In genomic region chr16:29908719-29909220, GRCh38 we compare ENCODE assay signal across 21 cellular contexts.
"Had no signal": no experiment of that assay in that cellular context is flagged by ENCODE, and none has a peak within 500 bp of the region (broad histone marks: within the 10 kb centered on the region; RNA-seq: fewer than 3 reads in every experiment).

No MANE protein-coding gene starts in this region.

- H3K4me1 ChIP-seq: gastroesophageal sphincter, heart left ventricle, left lung, spleen, upper lobe of left lung had no signal

- ATAC-seq: activated CD8-positive, alpha-beta memory T cell treated with anti-CD3 and anti-CD28 coated beads, Interleukin-2, amount 10 ng/mL, durations not matched to agents 7 days and 5 days; esophagus mucosa; gastroesophageal sphincter; heart left ventricle; left lung; stimulated activated naive B cell treated with anti-CD40 and anti-IgM and Interleukin-4, amounts not matched to agents 10 μg/mL and 1 μg/mL and 100 μg/mL, for 72 hours had no signal

- H3K27me3 Mint-ChIP-seq: activated CD4-positive, alpha-beta memory T cell treated with anti-CD3 and anti-CD28 coated beads, Interleukin-2, amount 10 ng/mL, durations not matched to agents 7 days and 5 days; activated CD8-positive, alpha-beta memory T cell treated with anti-CD3 and anti-CD28 coated beads, Interleukin-2, amount 10 ng/mL, durations not matched to agents 7 days and 5 days; activated naive CD8-positive, alpha-beta T cell treated with anti-CD3 and anti-CD28 coated beads for 36 hours; dendritic cell treated with granulocyte-macrophage colony-stimulating factor and Interleukin-4, amounts not matched to agents 40 ng/mL and 50 ng/mL, for 4 days; stimulated activated naive B cell treated with anti-CD40 and anti-IgM and Interleukin-4, amounts not matched to agents 10 μg/mL and 1 μg/mL and 100 μg/mL, for 72 hours had no signal

- H3K4me1 Mint-ChIP-seq: activated CD4-positive, alpha-beta memory T cell treated with anti-CD3 and anti-CD28 coated beads, Interleukin-2, amount 10 ng/mL, durations not matched to agents 7 days and 5 days; activated naive CD8-positive, alpha-beta T cell treated with anti-CD3 and anti-CD28 coated beads for 36 hours; mesothelial cell of epicardium had no signal

- H3K9me3 Mint-ChIP-seq: activated CD4-positive, alpha-beta memory T cell treated with anti-CD3 and anti-CD28 coated beads, Interleukin-2, amount 10 ng/mL, durations not matched to agents 7 days and 5 days; activated naive CD8-positive, alpha-beta T cell treated with anti-CD3 and anti-CD28 coated beads for 36 hours; dendritic cell treated with granulocyte-macrophage colony-stimulating factor and Interleukin-4, amounts not matched to agents 40 ng/mL and 50 ng/mL, for 4 days; mesothelial cell of epicardium; nephron progenitor cell; stimulated activated naive B cell treated with anti-CD40 and anti-IgM and Interleukin-4, amounts not matched to agents 10 μg/mL and 1 μg/mL and 100 μg/mL, for 72 hours had no signal

- H3K27ac Mint-ChIP-seq: activated CD4-positive, alpha-beta memory T cell treated with anti-CD3 and anti-CD28 coated beads, Interleukin-2, amount 10 ng/mL, durations not matched to agents 7 days and 5 days; activated CD8-positive, alpha-beta memory T cell treated with anti-CD3 and anti-CD28 coated beads, Interleukin-2, amount 10 ng/mL, durations not matched to agents 7 days and 5 days; activated naive CD8-positive, alpha-beta T cell treated with anti-CD3 and anti-CD28 coated beads for 36 hours; dendritic cell treated with granulocyte-macrophage colony-stimulating factor and Interleukin-4, amounts not matched to agents 40 ng/mL and 50 ng/mL, for 4 days; mesothelial cell of epicardium; stimulated activated naive B cell treated with anti-CD40 and anti-IgM and Interleukin-4, amounts not matched to agents 10 μg/mL and 1 μg/mL and 100 μg/mL, for 72 hours had no signal

- DNase-seq: activated CD4-positive, alpha-beta memory T cell treated with anti-CD3 and anti-CD28 coated beads, Interleukin-2, amount 10 ng/mL, durations not matched to agents 7 days and 5 days; activated CD4-positive, alpha-beta T cell treated with anti-CD3 and anti-CD28 coated beads for 48 hours; activated CD4-positive, CD25-positive, alpha-beta regulatory T cell; activated CD8-positive, alpha-beta memory T cell treated with anti-CD3 and anti-CD28 coated beads, Interleukin-2, amount 10 ng/mL, durations not matched to agents 7 days and 5 days; activated naive CD8-positive, alpha-beta T cell treated with anti-CD3 and anti-CD28 coated beads for 36 hours; amniotic stem cell; effector CD8-positive, alpha-beta T cell; heart left ventricle; kidney; left lung; nephron progenitor cell; nucleus accumbens; stimulated activated CD4-positive, alpha-beta T cell treated with anti-CD3 and anti-CD28 coated beads, Interleukin-4, amount 100 ng/mL, for 4 hours; stimulated activated naive B cell treated with anti-CD40 and anti-IgM and Interleukin-4, amounts not matched to agents 10 μg/mL and 1 μg/mL and 100 μg/mL, for 72 hours; upper lobe of left lung had no signal

- H3K27me3 ChIP-seq: gastroesophageal sphincter, heart left ventricle, left lung, spleen, upper lobe of left lung had no signal

- FAIRE-seq: kidney had no signal

- H3K9me3 ChIP-seq: gastroesophageal sphincter, heart left ventricle, left lung, spleen, thoracic aorta, upper lobe of left lung had no signal

- H3K4me3 ChIP-seq: gastroesophageal sphincter, heart left ventricle, left lung, spleen, thoracic aorta, upper lobe of left lung had no signal

- H3K4me3 Mint-ChIP-seq: activated CD4-positive, alpha-beta memory T cell treated with anti-CD3 and anti-CD28 coated beads, Interleukin-2, amount 10 ng/mL, durations not matched to agents 7 days and 5 days; activated CD8-positive, alpha-beta memory T cell treated with anti-CD3 and anti-CD28 coated beads, Interleukin-2, amount 10 ng/mL, durations not matched to agents 7 days and 5 days; activated naive CD8-positive, alpha-beta T cell treated with anti-CD3 and anti-CD28 coated beads for 36 hours; dendritic cell treated with granulocyte-macrophage colony-stimulating factor and Interleukin-4, amounts not matched to agents 40 ng/mL and 50 ng/mL, for 4 days; mesothelial cell of epicardium; nephron progenitor cell; stimulated activated naive B cell treated with anti-CD40 and anti-IgM and Interleukin-4, amounts not matched to agents 10 μg/mL and 1 μg/mL and 100 μg/mL, for 72 hours had no signal

- H3K27ac ChIP-seq: gastroesophageal sphincter, heart left ventricle, left lung, spleen, thoracic aorta, upper lobe of left lung had no signal
